ENCODE assay signal across 14 cellular contexts in genomic region chr12:1773937-1774655, GRCh38. TPM values are rescaled to one million over a fixed set of nuclear protein-coding genes. Genes with fewer than 3 reads are reported as not detected.
A peak's percentile ranks its signal among the peaks of the same experiment; 100 is the strongest.
DNase-seq lines count a peak whose midpoint lies in the region; ATAC-seq and TF ChIP-seq lines count a peak whose summit lies in the region.
"Had no signal": no experiment of that assay in that cellular context is flagged by ENCODE, and none has a peak within 500 bp of the region (broad histone marks: within the 10 kb centered on the region; RNA-seq: fewer than 3 reads in every experiment).

No MANE protein-coding gene starts in this region.

- in situ Hi-C loops in IMR-90 (cut with MboI; ENCODE audit: low sequenced_read_pairs) = no loop called here

- no peak overlapping the region for H2BK20ac ChIP-seq in IMR-90 (ENCODE audit: low read depth, low read length)
- no peak overlapping the region for H2BK20ac ChIP-seq in H9 (ENCODE audit: low read depth, low read length, poor library complexity, severe bottlenecking)

- intact Hi-C loops in A673 (cut with micrococcal nuclease; ENCODE audit: unreplicated experiment) (no loop called here), IMR-90 (cut with micrococcal nuclease) (no loop called here)
- intact Hi-C loops in activated CD8-positive, alpha-beta T cell treated with anti-CD3 and anti-CD28 coated beads for 36 hours (cut with micrococcal nuclease) = no loop called here

- no peaks in the 10 kb centered on the region for H3K23me2 ChIP-seq in H9 (ENCODE audit: insufficient read length, low read depth, low read length, poor library complexity, severe bottlenecking)

- H3K79me2 ChIP-seq in H9 (ENCODE audit: insufficient read depth, low read length) = peaks cover 2% of the 10 kb centered on the region; the same call in 1 of the 2 replicates

- dilution Hi-C loops in IMR-90 (cut with HindIII; ENCODE audit: low sequenced_read_pairs, unreplicated experiment) = no loop called here

- POLR2A ChIA-PET in A673 (lab: Charles Lee; ENCODE audit: low non-redundant PET) (no interaction called here), IMR-90 (lab: Charles Lee; ENCODE audit: unreplicated experiment) (no interaction called here), HEK293T (lab: Yijun Ruan, JAX) (no interaction called here)
- POLR2A ChIA-PET in activated CD8-positive, alpha-beta T cell treated with anti-CD3 and anti-CD28 coated beads for 36 hours (lab: Charles Lee) = interaction anchor here (0.7 kb wide), 1 partner anchor 15 kb away, joined by 3 read pairs; no protein-coding TSS in a partner anchor

- H3K4me1 ChIP-seq in A673 (ENCODE audit: insufficient read depth, low read length, poor library complexity, severe bottlenecking) (peaks cover 26% of the 10 kb centered on the region), IMR-90 (ENCODE audit: control insufficient read depth, insufficient read depth, low read length) (peaks cover 18% of the 10 kb centered on the region), endodermal cell (ENCODE audit: control insufficient read depth, insufficient read depth, low read length) (peaks cover 18% of the 10 kb centered on the region), H9 (ENCODE audit: insufficient read depth, low read length) (no peaks in the 10 kb centered on the region)

- H4K5ac ChIP-seq in IMR-90 (ENCODE audit: low read depth, low read length) (no peak overlapping the region), H9 (ENCODE audit: insufficient read length, low read depth, low read length) (no peak overlapping the region)

- H2AK9ac ChIP-seq in IMR-90 (replicated peaks; ENCODE audit: low read depth, low read length, poor library complexity) = no peak overlapping the region

- H3K23ac ChIP-seq in IMR-90 (ENCODE audit: low read depth, low read length) (no peak overlapping the region), H9 (ENCODE audit: insufficient read length, low read depth, low read length) (no peak overlapping the region)

- H3K4me3 ChIP-seq in A673 (ENCODE audit: low read depth, low read length, poor library complexity, severe bottlenecking) (no peak overlapping the region), IMR-90 (ENCODE audit: insufficient read depth, low read depth, low read length) (no peak overlapping the region), endodermal cell (ENCODE audit: low read length) (no peak overlapping the region)
- H3K4me3 ChIP-seq: skin epidermis had no signal

- no peak overlapping the region for H3T11ph ChIP-seq in H9 (ENCODE audit: low read length)

- 0 out of 2 replicates have a peak overlapping the region, but pooled peaks have one; percentile 2 for H3K14ac ChIP-seq in IMR-90 (replicated peaks; ENCODE audit: low read depth, low read length)
- no peak overlapping the region for H3K14ac ChIP-seq in H9 (ENCODE audit: insufficient read depth, low read length)

- CTCF ChIA-PET in A673 (lab: Charles Lee) (no interaction called here), IMR-90 (lab: Yijun Ruan, JAX) (no interaction called here), HEK293T (lab: Yijun Ruan, JAX) (interaction anchor here (1.4 kb wide), 1 partner anchor 121 kb away, joined by 9 read pairs; no protein-coding TSS in a partner anchor)
- CTCF ChIA-PET in activated CD8-positive, alpha-beta T cell treated with anti-CD3 and anti-CD28 coated beads for 36 hours (lab: Charles Lee) = interaction anchor here (2.1 to 3.4 kb wide), 2 partner anchors 11 to 17 kb away, joined by 7 to 11 read pairs; no protein-coding TSS in a partner anchor

- H4K91ac ChIP-seq in IMR-90 (ENCODE audit: insufficient read depth, low read depth, low read length) (no peak overlapping the region), H9 (ENCODE audit: insufficient read length, low read depth, low read length) (no peak overlapping the region)

- ATAC-seq in IMR-90 (ENCODE audit: low read depth) (peak; percentile 40; the same call in 1 of the 2 replicates), HG03025 (IDR thresholded peaks at IDR 0.05; ENCODE audit: low FRiP score, unreplicated experiment) (no peak)
- no peak for ATAC-seq in activated CD8-positive, alpha-beta T cell treated with anti-CD3 and anti-CD28 coated beads for 36 hours
- ATAC-seq: Panc1 had no signal

- H3K9me3 ChIP-seq in A673 (ENCODE audit: low read depth, low read length, poor library complexity, severe bottlenecking) (no peaks in the 10 kb centered on the region), IMR-90 (ENCODE audit: control insufficient read depth, insufficient read depth, low read length) (no peaks in the 10 kb centered on the region), endodermal cell (ENCODE audit: control insufficient read depth, low read length) (no peaks in the 10 kb centered on the region), H9 (ENCODE audit: control insufficient read depth, low read depth, low read length) (no peaks in the 10 kb centered on the region)

- H3K27ac Mint-ChIP-seq in endodermal cell = peak overlapping the region; percentile 7
- H3K27ac Mint-ChIP-seq in H9 = peak overlapping the region in 1 of 3 experiments; percentile 51; a peak in 1 of 7 replicates
- H3K27ac Mint-ChIP-seq in activated CD8-positive, alpha-beta T cell treated with anti-CD3 and anti-CD28 coated beads for 36 hours = no peak overlapping the region

- no CpG with 5 or more reads among the region's 4 CpGs for WGBS in IMR-90 (ENCODE audit: extremely low coverage in 2 of 2, insufficient read length in 1 of 2), 2 experiments
- 95 to 100% methylated on average over 1 to 4 of the region's 4 CpGs for WGBS in endodermal cell (ENCODE audit: insufficient coverage in 1 of 2, insufficient read length in 1 of 2), 2 experiments
- WGBS in H9 (ENCODE audit: extremely low coverage, insufficient read length, low lambda C conversion rate) = no CpG with 5 or more reads among the region's 4 CpGs

- no peak overlapping the region for H2BK12ac ChIP-seq in H9 (ENCODE audit: insufficient read length, low read depth, low read length)

- no peak overlapping the region for H4K8ac ChIP-seq in IMR-90 (ENCODE audit: low read depth in 2 of 2, low read length in 2 of 2)
- no peak overlapping the region for H4K8ac ChIP-seq in H9 (replicated peaks; ENCODE audit: insufficient read length, low read depth, low read length)

- H3K9ac ChIP-seq in IMR-90 (ENCODE audit: low read depth, low read length) (no peak overlapping the region), endodermal cell (ENCODE audit: extremely low read depth, low read length, poor library complexity, severe bottlenecking) (peak overlapping the region; percentile 8), H9 (ENCODE audit: extremely low read depth, insufficient read length, low read length) (no peak overlapping the region)

- H3K27me3 Mint-ChIP-seq in endodermal cell (ENCODE audit: insufficient read depth) (no peaks in the 10 kb centered on the region), H9 (ENCODE audit: low read depth) (no peaks in the 10 kb centered on the region)
- no peaks in the 10 kb centered on the region for H3K27me3 Mint-ChIP-seq in activated CD8-positive, alpha-beta T cell treated with anti-CD3 and anti-CD28 coated beads for 36 hours

- peaks cover 34% of the 10 kb centered on the region for H3K36me3 Mint-ChIP-seq in endodermal cell (ENCODE audit: low read depth)
- peaks cover 0 to 30% (median 5%) of the 10 kb centered on the region in 3 experiments; a peak in 4 of 7 replicates for H3K36me3 Mint-ChIP-seq in H9 (ENCODE audit: insufficient read depth in 1 of 3, low read depth in 3 of 3)
- peaks cover 8% of the 10 kb centered on the region for H3K36me3 Mint-ChIP-seq in activated CD8-positive, alpha-beta T cell treated with anti-CD3 and anti-CD28 coated beads for 36 hours (ENCODE audit: low read depth)

- H3K18ac ChIP-seq in IMR-90 (ENCODE audit: low read depth, low read length) (no peak overlapping the region), H9 (ENCODE audit: insufficient read length, low read depth, low read length) (no peak overlapping the region)

- H3K79me1 ChIP-seq in IMR-90 (ENCODE audit: low read depth in 1 of 2, low read length in 2 of 2) = peaks cover 18 to 53% of the 10 kb centered on the region in 2 experiments
- H3K79me1 ChIP-seq in H9 (ENCODE audit: insufficient read depth, low read depth, low read length, poor library complexity, severe bottlenecking) = peaks cover 3% of the 10 kb centered on the region

- H3K4me1 Mint-ChIP-seq in endodermal cell (peaks cover 54% of the 10 kb centered on the region), H9 (peaks cover 17 to 26% of the 10 kb centered on the region in 2 experiments)
- H3K4me1 Mint-ChIP-seq in activated CD8-positive, alpha-beta T cell treated with anti-CD3 and anti-CD28 coated beads for 36 hours (ENCODE audit: low read depth) = peaks cover 10% of the 10 kb centered on the region

- peaks cover 11% of the 10 kb centered on the region for H3K36me3 ChIP-seq in A673 (ENCODE audit: insufficient read depth, low read length, poor library complexity, severe bottlenecking)
- H3K36me3 ChIP-seq in IMR-90 (ENCODE audit: control insufficient read depth, insufficient read depth, low read length) = no peaks in the 10 kb centered on the region; the same call in 1 of the 2 replicates
- peaks cover 41% of the 10 kb centered on the region for H3K36me3 ChIP-seq in endodermal cell (ENCODE audit: control insufficient read depth, insufficient read depth, low read length)

- no peak for DNase-seq in A673 (ENCODE audit: low spot score)
- DNase-seq in IMR-90 = peak; percentile 11
- no peak for DNase-seq in endodermal cell
- DNase-seq in myocyte (ENCODE audit: low read depth) = peak; percentile 66
- no peak for DNase-seq in HEK293T (ENCODE audit: extremely low spot score)
- no peak for DNase-seq in H9
- DNase-seq in activated CD8-positive, alpha-beta T cell treated with anti-CD3 and anti-CD28 coated beads for 36 hours = no peak
- DNase-seq: activated T-cell treated with anti-CD3 and anti-CD28 coated beads for 4 hours; AML-193; effector memory CD4-positive, alpha-beta T cell; KBM-7 had no signal

- no peak overlapping the region for H2BK15ac ChIP-seq in IMR-90 (ENCODE audit: low read depth, low read length)
- H2BK15ac ChIP-seq in H9 (ENCODE audit: low read depth, low read length) = no peak overlapping the region

- TF ChIP-seq POLR2A in IMR-90 (IDR thresholded peaks at IDR 0.05; ENCODE audit: low read depth, low read length) = no peak

- H3K27me3 ChIP-seq in A673 (replicated peaks; ENCODE audit: insufficient read depth, low read depth, low read length, poor library complexity) = no peaks in the 10 kb centered on the region
- no peaks in the 10 kb centered on the region for H3K27me3 ChIP-seq in IMR-90 (ENCODE audit: control insufficient read depth, insufficient read depth, low read length)
- H3K27me3 ChIP-seq in endodermal cell (ENCODE audit: control insufficient read depth, insufficient read depth, low read length, poor library complexity, severe bottlenecking) = no peaks in the 10 kb centered on the region
- H3K27me3 ChIP-seq in H9 (ENCODE audit: insufficient read depth, low read length) = no peaks in the 10 kb centered on the region

- H3K4me2 ChIP-seq in IMR-90 (ENCODE audit: low read depth, low read length) = no peak overlapping the region
- no peak overlapping the region for H3K4me2 ChIP-seq in H9 (ENCODE audit: insufficient read depth, insufficient read length, low read length)

- TSS peak; percentile 11 for BruUV-seq in A673 (replicated peaks; lab: Mats Ljungman, UMichigan)
- no TSS peak for BruUV-seq in IMR-90 (replicated peaks; lab: Mats Ljungman, UMichigan)

- no peak overlapping the region for H3K27ac ChIP-seq in A673 (ENCODE audit: low read depth, low read length, poor library complexity, severe bottlenecking)
- no peak overlapping the region for H3K27ac ChIP-seq in IMR-90 (ENCODE audit: insufficient read depth, low read length)
- no peak overlapping the region for H3K27ac ChIP-seq in endodermal cell (ENCODE audit: low read depth, low read length)
- no peak overlapping the region for H3K27ac ChIP-seq in H9 (ENCODE audit: insufficient read length, low read depth, low read length)

- peaks cover 10% of the 10 kb centered on the region; the same call in 1 of the 2 replicates for H4K20me1 ChIP-seq in IMR-90 (ENCODE audit: insufficient read depth, low read length)
- no peaks in the 10 kb centered on the region for H4K20me1 ChIP-seq in H9 (ENCODE audit: control insufficient read depth, insufficient read depth, insufficient read length)

- TF ChIP-seq CTCF in A673 (conservative IDR thresholded peaks at IDR 0.05; ENCODE audit: low read depth, low read length) (no peak), IMR-90 (conservative IDR thresholded peaks at IDR 0.05; ENCODE audit: low read depth, low read length) (no peak), endodermal cell (conservative IDR thresholded peaks at IDR 0.05) (no peak), H9 (conservative IDR thresholded peaks at IDR 0.05) (no peak)
- TF ChIP-seq CTCF in activated CD8-positive, alpha-beta T cell treated with anti-CD3 and anti-CD28 coated beads for 36 hours (IDR thresholded peaks at IDR 0.05) = no peak

- peaks cover 19% of the 10 kb centered on the region for H3K9me1 ChIP-seq in IMR-90 (ENCODE audit: insufficient read depth, low read length)

- H2AFZ ChIP-seq in IMR-90 (replicated peaks; ENCODE audit: low read length, poor library complexity) (no peak overlapping the region), H9 (ENCODE audit: low read length) (no peak overlapping the region)

- H3K9me3 Mint-ChIP-seq in endodermal cell = no peaks in the 10 kb centered on the region
- H3K9me3 Mint-ChIP-seq in H9 = no peaks in the 10 kb centered on the region
- H3K9me3 Mint-ChIP-seq in activated CD8-positive, alpha-beta T cell treated with anti-CD3 and anti-CD28 coated beads for 36 hours = no peaks in the 10 kb centered on the region

- no peak overlapping the region for H3K56ac ChIP-seq in IMR-90 (ENCODE audit: extremely low read depth, insufficient read depth, low read length)
- no peak overlapping the region for H3K56ac ChIP-seq in H9 (ENCODE audit: insufficient read length, low read depth, low read length)

- H3K4ac ChIP-seq in IMR-90 (ENCODE audit: low read depth, low read length) (no peak overlapping the region), H9 (ENCODE audit: low read depth, low read length) (no peak overlapping the region)

- no peak for TF ChIP-seq RAD21 in IMR-90 (IDR thresholded peaks at IDR 0.05; ENCODE audit: low read length)

- no peak overlapping the region for H2BK5ac ChIP-seq in IMR-90 (ENCODE audit: low read depth, low read length, poor library complexity, severe bottlenecking)
- H2BK5ac ChIP-seq in H9 (ENCODE audit: insufficient read length, low read length) = no peak overlapping the region

- no peak overlapping the region for H2BK120ac ChIP-seq in IMR-90 (ENCODE audit: low read depth, low read length)
- H2BK120ac ChIP-seq in H9 (ENCODE audit: low read depth, low read length, poor library complexity, severe bottlenecking) = no peak overlapping the region

- H3K4me3 Mint-ChIP-seq in endodermal cell (no peak overlapping the region), H9 (no peak overlapping the region)
- no peak overlapping the region for H3K4me3 Mint-ChIP-seq in activated CD8-positive, alpha-beta T cell treated with anti-CD3 and anti-CD28 coated beads for 36 hours

- H2AK5ac ChIP-seq in IMR-90 (ENCODE audit: low read depth, low read length) (0 out of 2 replicates have a peak overlapping the region, but pooled peaks have one; percentile 5), H9 (ENCODE audit: insufficient read length, low read length) (no peak overlapping the region)

RNA-seq across cellular contexts. Expression of gene LRTM2, which starts 46.3 kb away (rescaled TPM):
- total RNA-seq in A673 (2021) (not detected in 2 replicates), IMR-90 (2012; rRNA removed) (not detected in 2 replicates), endodermal cell (under 1 TPM; 0.40 TPM), myocyte (0.11 TPM in 1 of 2 replicates, not detected in the other), H9 (2021) (not detected in 2 replicates)
- not detected in 2 replicates for polyA plus RNA-seq in IMR-90 (2012; rRNA removed)
- polyA plus RNA-seq in IMR-90 (2012; cell fraction: cytosol; rRNA removed) = not detected in 2 replicates
- polyA plus RNA-seq in IMR-90 (2012; cell fraction: nucleus; rRNA removed; ENCODE audit: low replicate concordance) = not detected in 2 replicates
- 0.25 TPM for polyA plus RNA-seq in endodermal cell (2013, experiment 1 of 2)
- not detected for polyA plus RNA-seq in endodermal cell (2013, experiment 2 of 2)
- not detected for polyA plus RNA-seq in myocyte (2012)
- total RNA-seq in activated CD8-positive, alpha-beta T cell treated with anti-CD3 and anti-CD28 coated beads for 36 hours = not detected

Comparison
In these comparisons a context has a peak if more than half of its experiments do, and no peak if none do; other contexts are left out.
1. DNase-seq: peak in IMR-90 (single experiment) and myocyte (single experiment); none in A673 (single experiment), endodermal cell (single experiment), HEK293T (single experiment), H9 (single experiment) and activated CD8-positive, alpha-beta T cell treated with anti-CD3 and anti-CD28 coated beads for 36 hours (single experiment).
2. CTCF ChIA-PET loops: an anchor here in HEK293T (1.4 kb wide) and activated CD8-positive, alpha-beta T cell treated with anti-CD3 and anti-CD28 coated beads for 36 hours (2.1 to 3.4 kb wide); none called in A673 and IMR-90.